ENCODE assay signal across 1 cellular context in the genomic region with DNA sequence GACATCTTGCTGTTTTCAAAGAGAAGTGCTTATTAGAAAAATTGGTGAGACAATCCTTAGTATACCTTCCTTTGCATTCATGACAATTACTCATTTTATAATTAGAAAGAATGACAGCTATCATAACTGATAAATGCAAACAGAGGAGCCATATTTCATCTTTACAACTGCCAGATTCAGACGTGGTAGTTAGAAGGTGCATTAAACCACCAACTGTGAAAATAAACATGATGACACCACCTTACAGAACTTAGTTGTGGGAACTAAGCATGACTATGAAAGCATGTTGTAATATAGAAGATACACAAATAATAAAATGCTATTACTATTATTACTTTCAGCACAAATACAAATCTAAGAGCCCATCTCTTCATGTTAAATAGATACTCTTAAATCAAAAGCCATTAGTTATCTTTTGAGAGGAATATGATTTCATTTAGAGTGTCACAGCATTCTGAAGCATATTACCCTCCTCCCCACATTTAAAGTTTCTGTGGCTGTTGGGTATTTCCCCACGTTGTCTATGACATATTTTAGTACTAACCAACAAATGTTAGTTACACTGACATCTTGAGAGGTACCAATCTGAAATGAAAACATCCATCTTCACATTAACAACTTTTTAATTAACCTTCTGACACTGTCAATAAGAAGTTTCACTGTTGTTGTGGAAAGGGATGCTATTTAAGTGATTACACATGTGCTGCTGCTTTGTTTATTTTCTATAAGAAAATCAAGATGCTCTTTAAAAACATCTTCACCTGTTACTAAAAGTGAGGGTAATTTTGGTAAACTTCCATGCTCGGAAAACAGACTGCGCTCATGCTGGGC.
TF ChIP-seq lines count a peak whose summit lies in the region.

No MANE protein-coding gene starts in this region.

TF ChIP-seq in GM12878, 131 proteins besides CTCF, POLR2A, EP300 and RAD21 (continued from another document and continues in another):
- TF ChIP-seq, protein P1, sequence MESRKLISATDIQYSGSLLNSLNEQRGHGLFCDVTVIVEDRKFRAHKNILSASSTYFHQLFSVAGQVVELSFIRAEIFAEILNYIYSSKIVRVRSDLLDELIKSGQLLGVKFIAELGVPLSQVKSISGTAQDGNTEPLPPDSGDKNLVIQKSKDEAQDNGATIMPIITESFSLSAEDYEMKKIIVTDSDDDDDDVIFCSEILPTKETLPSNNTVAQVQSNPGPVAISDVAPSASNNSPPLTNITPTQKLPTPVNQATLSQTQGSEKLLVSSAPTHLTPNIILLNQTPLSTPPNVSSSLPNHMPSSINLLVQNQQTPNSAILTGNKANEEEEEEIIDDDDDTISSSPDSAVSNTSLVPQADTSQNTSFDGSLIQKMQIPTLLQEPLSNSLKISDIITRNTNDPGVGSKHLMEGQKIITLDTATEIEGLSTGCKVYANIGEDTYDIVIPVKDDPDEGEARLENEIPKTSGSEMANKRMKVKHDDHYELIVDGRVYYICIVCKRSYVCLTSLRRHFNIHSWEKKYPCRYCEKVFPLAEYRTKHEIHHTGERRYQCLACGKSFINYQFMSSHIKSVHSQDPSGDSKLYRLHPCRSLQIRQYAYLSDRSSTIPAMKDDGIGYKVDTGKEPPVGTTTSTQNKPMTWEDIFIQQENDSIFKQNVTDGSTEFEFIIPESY (IDR thresholded peaks at IDR 0.05) = no peak
- no peak for TF ChIP-seq HCFC1 (IDR thresholded peaks at IDR 0.05; ENCODE audit: low read length)
- TF ChIP-seq ZNF207 (IDR thresholded peaks at IDR 0.05; ENCODE audit: borderline replicate concordance) = no peak
- no peak for TF ChIP-seq MYB (IDR thresholded peaks at IDR 0.05; ENCODE audit: borderline replicate concordance, low read depth, low read length)
- no peak for TF ChIP-seq HDAC2 (IDR thresholded peaks at IDR 0.05)
- TF ChIP-seq, protein P2, sequence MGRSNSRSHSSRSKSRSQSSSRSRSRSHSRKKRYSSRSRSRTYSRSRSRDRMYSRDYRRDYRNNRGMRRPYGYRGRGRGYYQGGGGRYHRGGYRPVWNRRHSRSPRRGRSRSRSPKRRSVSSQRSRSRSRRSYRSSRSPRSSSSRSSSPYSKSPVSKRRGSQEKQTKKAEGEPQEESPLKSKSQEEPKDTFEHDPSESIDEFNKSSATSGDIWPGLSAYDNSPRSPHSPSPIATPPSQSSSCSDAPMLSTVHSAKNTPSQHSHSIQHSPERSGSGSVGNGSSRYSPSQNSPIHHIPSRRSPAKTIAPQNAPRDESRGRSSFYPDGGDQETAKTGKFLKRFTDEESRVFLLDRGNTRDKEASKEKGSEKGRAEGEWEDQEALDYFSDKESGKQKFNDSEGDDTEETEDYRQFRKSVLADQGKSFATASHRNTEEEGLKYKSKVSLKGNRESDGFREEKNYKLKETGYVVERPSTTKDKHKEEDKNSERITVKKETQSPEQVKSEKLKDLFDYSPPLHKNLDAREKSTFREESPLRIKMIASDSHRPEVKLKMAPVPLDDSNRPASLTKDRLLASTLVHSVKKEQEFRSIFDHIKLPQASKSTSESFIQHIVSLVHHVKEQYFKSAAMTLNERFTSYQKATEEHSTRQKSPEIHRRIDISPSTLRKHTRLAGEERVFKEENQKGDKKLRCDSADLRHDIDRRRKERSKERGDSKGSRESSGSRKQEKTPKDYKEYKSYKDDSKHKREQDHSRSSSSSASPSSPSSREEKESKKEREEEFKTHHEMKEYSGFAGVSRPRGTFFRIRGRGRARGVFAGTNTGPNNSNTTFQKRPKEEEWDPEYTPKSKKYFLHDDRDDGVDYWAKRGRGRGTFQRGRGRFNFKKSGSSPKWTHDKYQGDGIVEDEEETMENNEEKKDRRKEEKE (IDR thresholded peaks at IDR 0.05) = no peak
- no peak for TF ChIP-seq CEBPZ (IDR thresholded peaks at IDR 0.05; ENCODE audit: low read depth, low read length)
- TF ChIP-seq BRCA1 (IDR thresholded peaks at IDR 0.05; ENCODE audit: low read depth, low read length) = no peak
- no peak for TF ChIP-seq ZBED1 (IDR thresholded peaks at IDR 0.05; ENCODE audit: borderline replicate concordance)
- no peak for TF ChIP-seq MEF2A (IDR thresholded peaks at IDR 0.05; ENCODE audit: insufficient read depth, low read depth, low read length)
- no peak for TF ChIP-seq GATAD2B (conservative IDR thresholded peaks at IDR 0.05; ENCODE audit: low read depth)
- no peak for TF ChIP-seq SIX5 (IDR thresholded peaks at IDR 0.05; ENCODE audit: low read depth, low read length, severe bottlenecking)
- TF ChIP-seq ZNF384 (IDR thresholded peaks at IDR 0.05; ENCODE audit: borderline replicate concordance, low read depth, low read length) = no peak
- no peak for TF ChIP-seq CREM (IDR thresholded peaks at IDR 0.05; ENCODE audit: low read depth)
- peak; percentile 34; the same call in 1 of the 2 replicates for TF ChIP-seq NFIC (IDR thresholded peaks at IDR 0.05; ENCODE audit: low read depth, low read length)
- peak; percentile 57; the same call in 1 of the 2 replicates for TF ChIP-seq DPF2 (IDR thresholded peaks at IDR 0.05)
- no peak for TF ChIP-seq CHD1 (IDR thresholded peaks at IDR 0.05; ENCODE audit: low read depth, low read length)
- no peak for TF ChIP-seq CHD4 (IDR thresholded peaks at IDR 0.05)
- no peak for TF ChIP-seq SMAD1 (IDR thresholded peaks at IDR 0.05; ENCODE audit: low read depth, partially characterized antibody)
- TF ChIP-seq POU2F2 (IDR thresholded peaks at IDR 0.05; ENCODE audit: borderline replicate concordance, low read depth, low read length) = no peak
- no peak for TF ChIP-seq ETV6 (conservative IDR thresholded peaks at IDR 0.05 in 1 of 2, IDR thresholded peaks at IDR 0.05 in 1 of 2; ENCODE audit: borderline replicate concordance in 1 of 2, low read depth in 1 of 2)
- no peak for TF ChIP-seq EED (IDR thresholded peaks at IDR 0.05; ENCODE audit: low read depth)
- TF ChIP-seq STAT1 (conservative IDR thresholded peaks at IDR 0.05) = no peak
- no peak for TF ChIP-seq HDAC6 (IDR thresholded peaks at IDR 0.05; ENCODE audit: unreplicated experiment)
- no peak for TF ChIP-seq CBFB (IDR thresholded peaks at IDR 0.05; ENCODE audit: low read depth)
- TF ChIP-seq, protein P3, sequence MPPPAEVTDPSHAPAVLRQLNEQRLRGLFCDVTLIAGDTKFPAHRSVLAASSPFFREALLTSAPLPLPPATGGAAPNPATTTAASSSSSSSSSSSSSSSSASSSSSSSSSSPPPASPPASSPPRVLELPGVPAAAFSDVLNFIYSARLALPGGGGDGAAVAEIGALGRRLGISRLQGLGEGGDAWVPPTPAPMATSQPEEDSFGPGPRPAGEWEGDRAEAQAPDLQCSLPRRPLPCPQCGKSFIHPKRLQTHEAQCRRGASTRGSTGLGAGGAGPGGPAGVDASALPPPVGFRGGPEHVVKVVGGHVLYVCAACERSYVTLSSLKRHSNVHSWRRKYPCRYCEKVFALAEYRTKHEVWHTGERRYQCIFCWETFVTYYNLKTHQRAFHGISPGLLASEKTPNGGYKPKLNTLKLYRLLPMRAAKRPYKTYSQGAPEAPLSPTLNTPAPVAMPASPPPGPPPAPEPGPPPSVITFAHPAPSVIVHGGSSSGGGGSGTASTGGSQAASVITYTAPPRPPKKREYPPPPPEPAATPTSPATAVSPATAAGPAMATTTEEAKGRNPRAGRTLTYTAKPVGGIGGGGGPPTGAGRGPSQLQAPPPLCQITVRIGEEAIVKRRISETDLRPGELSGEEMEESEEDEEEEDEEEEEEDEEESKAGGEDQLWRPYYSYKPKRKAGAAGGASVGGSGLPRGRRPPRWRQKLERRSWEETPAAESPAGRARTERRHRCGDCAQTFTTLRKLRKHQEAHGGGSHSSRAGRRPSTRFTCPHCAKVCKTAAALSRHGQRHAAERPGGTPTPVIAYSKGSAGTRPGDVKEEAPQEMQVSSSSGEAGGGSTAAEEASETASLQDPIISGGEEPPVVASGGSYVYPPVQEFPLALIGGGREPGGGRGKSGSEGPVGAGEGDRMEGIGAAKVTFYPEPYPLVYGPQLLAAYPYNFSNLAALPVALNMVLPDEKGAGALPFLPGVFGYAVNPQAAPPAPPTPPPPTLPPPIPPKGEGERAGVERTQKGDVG (CRISPR knock-in tag; IDR thresholded peaks at IDR 0.05) = no peak
- TF ChIP-seq, protein P4, sequence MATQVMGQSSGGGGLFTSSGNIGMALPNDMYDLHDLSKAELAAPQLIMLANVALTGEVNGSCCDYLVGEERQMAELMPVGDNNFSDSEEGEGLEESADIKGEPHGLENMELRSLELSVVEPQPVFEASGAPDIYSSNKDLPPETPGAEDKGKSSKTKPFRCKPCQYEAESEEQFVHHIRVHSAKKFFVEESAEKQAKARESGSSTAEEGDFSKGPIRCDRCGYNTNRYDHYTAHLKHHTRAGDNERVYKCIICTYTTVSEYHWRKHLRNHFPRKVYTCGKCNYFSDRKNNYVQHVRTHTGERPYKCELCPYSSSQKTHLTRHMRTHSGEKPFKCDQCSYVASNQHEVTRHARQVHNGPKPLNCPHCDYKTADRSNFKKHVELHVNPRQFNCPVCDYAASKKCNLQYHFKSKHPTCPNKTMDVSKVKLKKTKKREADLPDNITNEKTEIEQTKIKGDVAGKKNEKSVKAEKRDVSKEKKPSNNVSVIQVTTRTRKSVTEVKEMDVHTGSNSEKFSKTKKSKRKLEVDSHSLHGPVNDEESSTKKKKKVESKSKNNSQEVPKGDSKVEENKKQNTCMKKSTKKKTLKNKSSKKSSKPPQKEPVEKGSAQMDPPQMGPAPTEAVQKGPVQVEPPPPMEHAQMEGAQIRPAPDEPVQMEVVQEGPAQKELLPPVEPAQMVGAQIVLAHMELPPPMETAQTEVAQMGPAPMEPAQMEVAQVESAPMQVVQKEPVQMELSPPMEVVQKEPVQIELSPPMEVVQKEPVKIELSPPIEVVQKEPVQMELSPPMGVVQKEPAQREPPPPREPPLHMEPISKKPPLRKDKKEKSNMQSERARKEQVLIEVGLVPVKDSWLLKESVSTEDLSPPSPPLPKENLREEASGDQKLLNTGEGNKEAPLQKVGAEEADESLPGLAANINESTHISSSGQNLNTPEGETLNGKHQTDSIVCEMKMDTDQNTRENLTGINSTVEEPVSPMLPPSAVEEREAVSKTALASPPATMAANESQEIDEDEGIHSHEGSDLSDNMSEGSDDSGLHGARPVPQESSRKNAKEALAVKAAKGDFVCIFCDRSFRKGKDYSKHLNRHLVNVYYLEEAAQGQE (IDR thresholded peaks at IDR 0.05; ENCODE audit: low read depth, low read length) = no peak
- TF ChIP-seq GABPA (IDR thresholded peaks at IDR 0.05; ENCODE audit: low read depth) = no peak
- TF ChIP-seq BHLHE40 (IDR thresholded peaks at IDR 0.05; ENCODE audit: borderline replicate concordance in 1 of 2, low read depth in 2 of 2, low read length in 1 of 2) = peak; percentile 45 to 47; a peak in 1 of 4 replicates
- TF ChIP-seq, protein P5, sequence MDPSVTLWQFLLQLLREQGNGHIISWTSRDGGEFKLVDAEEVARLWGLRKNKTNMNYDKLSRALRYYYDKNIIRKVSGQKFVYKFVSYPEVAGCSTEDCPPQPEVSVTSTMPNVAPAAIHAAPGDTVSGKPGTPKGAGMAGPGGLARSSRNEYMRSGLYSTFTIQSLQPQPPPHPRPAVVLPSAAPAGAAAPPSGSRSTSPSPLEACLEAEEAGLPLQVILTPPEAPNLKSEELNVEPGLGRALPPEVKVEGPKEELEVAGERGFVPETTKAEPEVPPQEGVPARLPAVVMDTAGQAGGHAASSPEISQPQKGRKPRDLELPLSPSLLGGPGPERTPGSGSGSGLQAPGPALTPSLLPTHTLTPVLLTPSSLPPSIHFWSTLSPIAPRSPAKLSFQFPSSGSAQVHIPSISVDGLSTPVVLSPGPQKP (IDR thresholded peaks at IDR 0.05; ENCODE audit: low read depth, low read length) = no peak
- no peak for TF ChIP-seq SIN3A (IDR thresholded peaks at IDR 0.05; ENCODE audit: low read depth, low read length)
- TF ChIP-seq, protein P6, sequence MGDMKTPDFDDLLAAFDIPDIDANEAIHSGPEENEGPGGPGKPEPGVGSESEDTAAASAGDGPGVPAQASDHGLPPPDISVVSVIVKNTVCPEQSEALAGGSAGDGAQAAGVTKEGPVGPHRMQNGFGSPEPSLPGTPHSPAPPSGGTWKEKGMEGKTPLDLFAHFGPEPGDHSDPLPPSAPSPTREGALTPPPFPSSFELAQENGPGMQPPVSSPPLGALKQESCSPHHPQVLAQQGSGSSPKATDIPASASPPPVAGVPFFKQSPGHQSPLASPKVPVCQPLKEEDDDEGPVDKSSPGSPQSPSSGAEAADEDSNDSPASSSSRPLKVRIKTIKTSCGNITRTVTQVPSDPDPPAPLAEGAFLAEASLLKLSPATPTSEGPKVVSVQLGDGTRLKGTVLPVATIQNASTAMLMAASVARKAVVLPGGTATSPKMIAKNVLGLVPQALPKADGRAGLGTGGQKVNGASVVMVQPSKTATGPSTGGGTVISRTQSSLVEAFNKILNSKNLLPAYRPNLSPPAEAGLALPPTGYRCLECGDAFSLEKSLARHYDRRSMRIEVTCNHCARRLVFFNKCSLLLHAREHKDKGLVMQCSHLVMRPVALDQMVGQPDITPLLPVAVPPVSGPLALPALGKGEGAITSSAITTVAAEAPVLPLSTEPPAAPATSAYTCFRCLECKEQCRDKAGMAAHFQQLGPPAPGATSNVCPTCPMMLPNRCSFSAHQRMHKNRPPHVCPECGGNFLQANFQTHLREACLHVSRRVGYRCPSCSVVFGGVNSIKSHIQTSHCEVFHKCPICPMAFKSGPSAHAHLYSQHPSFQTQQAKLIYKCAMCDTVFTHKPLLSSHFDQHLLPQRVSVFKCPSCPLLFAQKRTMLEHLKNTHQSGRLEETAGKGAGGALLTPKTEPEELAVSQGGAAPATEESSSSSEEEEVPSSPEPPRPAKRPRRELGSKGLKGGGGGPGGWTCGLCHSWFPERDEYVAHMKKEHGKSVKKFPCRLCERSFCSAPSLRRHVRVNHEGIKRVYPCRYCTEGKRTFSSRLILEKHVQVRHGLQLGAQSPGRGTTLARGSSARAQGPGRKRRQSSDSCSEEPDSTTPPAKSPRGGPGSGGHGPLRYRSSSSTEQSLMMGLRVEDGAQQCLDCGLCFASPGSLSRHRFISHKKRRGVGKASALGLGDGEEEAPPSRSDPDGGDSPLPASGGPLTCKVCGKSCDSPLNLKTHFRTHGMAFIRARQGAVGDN (IDR thresholded peaks at IDR 0.05) = no peak
- TF ChIP-seq TCF12 (IDR thresholded peaks at IDR 0.05; ENCODE audit: low read depth, low read length) = no peak
- TF ChIP-seq ATF7 (IDR thresholded peaks at IDR 0.05; ENCODE audit: low read depth) = peak; percentile 86
